17 cellular contexts compared by ENCODE assay signal in genomic region chr12:128267246-128267622, GRCh38. TPM values are rescaled to one million over a fixed set of nuclear protein-coding genes. Genes with fewer than 3 reads are reported as not detected.
A peak's percentile ranks its signal among the peaks of the same experiment; 100 is the strongest.
DNase-seq lines count a peak whose midpoint lies in the region; ATAC-seq and TF ChIP-seq lines count a peak whose summit lies in the region.
"Had no signal": no experiment of that assay in that cellular context is flagged by ENCODE, and none has a peak within 500 bp of the region (broad histone marks: within the 10 kb centered on the region; RNA-seq: fewer than 3 reads in every experiment).

No MANE protein-coding gene starts in this region.

- peak; percentile 16 for DNase-seq in GM13976 (ENCODE audit: low spot score)
- no peak for DNase-seq in astrocyte of the spinal cord (ENCODE audit: low read depth, low spot score)
- no peak for DNase-seq in posterior vena cava (ENCODE audit: low spot score)
- no peak for DNase-seq in GF-D8 (lab: John Stamatoyannopoulos, UW)
- DNase-seq in effector CD4-positive, alpha-beta T cell: no peak
- DNase-seq: activated B cell treated with CpG ODN at 0.5 μM for 24 hours, BE2C, NCI-H1105, NCI-H446, PC-3, thyroid gland had no signal

- intact Hi-C loops in posterior vena cava (cut with DNase I): no loop called here

- H3K4me3 ChIP-seq in astrocyte of the spinal cord (ENCODE audit: low read depth, low read length) (peak overlapping the region; percentile 13), iPS-20b (ENCODE audit: low read length) (peak overlapping the region; percentile 63; the same call in 1 of the 2 replicates), skin epidermis (peak overlapping the region in 4 of 7 experiments; percentile 12 to 38 (median 16))
- H3K4me3 ChIP-seq: GM12878, thyroid gland had no signal

- H3K9me3 ChIP-seq in iPS-20b (ENCODE audit: insufficient read depth, low read depth, low read length): no peaks in the 10 kb centered on the region; the same call in 1 of the 2 replicates
- H3K9me3 ChIP-seq: BE2C, thyroid gland had no signal

- peaks cover 7% of the 10 kb centered on the region; the same call in 1 of the 2 replicates for H3K4me1 ChIP-seq in iPS-20b (ENCODE audit: insufficient read depth, low read length)
- H3K4me1 ChIP-seq: BE2C had no signal

- in situ Hi-C loops in GM13976 (cut with MboI; ENCODE audit: low sequenced_read_pairs, unreplicated experiment) (no loop called here), astrocyte of the spinal cord (cut with HindIII; ENCODE audit: low sequenced_read_pairs) (no loop called here)

- no peak for TF ChIP-seq CTCF in GM13976 (IDR thresholded peaks at IDR 0.05; ENCODE audit: borderline replicate concordance, control extremely low read depth, extremely low read depth, insufficient read depth, missing control alignments)
- TF ChIP-seq CTCF in astrocyte of the spinal cord (IDR thresholded peaks at IDR 0.05; ENCODE audit: low read depth, low read length): no peak

- H3K27me3 ChIP-seq in iPS-20b (ENCODE audit: insufficient read depth, low read length): peaks cover 87% of the 10 kb centered on the region
- H3K27me3 ChIP-seq: BE2C, thyroid gland had no signal

- H3K36me3 ChIP-seq in iPS-20b (ENCODE audit: insufficient read depth, low read depth, low read length): no peaks in the 10 kb centered on the region
- H3K36me3 ChIP-seq: BE2C, thyroid gland had no signal

- H3K9ac ChIP-seq in iPS-20b (ENCODE audit: low read depth, low read length): no peak overlapping the region

- H3K27ac ChIP-seq in iPS-20b (ENCODE audit: low read length): no peak overlapping the region
- peak overlapping the region in 1 of 21 experiments; percentile 5 for H3K27ac ChIP-seq in skin epidermis
- H3K27ac ChIP-seq: thyroid gland had no signal

- no peak for ATAC-seq in HG03095 (IDR thresholded peaks at IDR 0.05; ENCODE audit: unreplicated experiment)
- ATAC-seq: activated naive CD4-positive, alpha-beta T cell treated with anti-CD3 and anti-CD28 coated beads, Interleukin-2, amount 50 U/mL, for 72 hours; GM12878; PC-3 had no signal

RNA-seq across cellular contexts. Expression of gene TMEM132C, which starts 0.3 kb away (rescaled TPM):
- total RNA-seq in posterior vena cava: 1 to 10 TPM; 1.1 to 1.5 TPM
- total RNA-seq: activated B cell treated with CpG ODN at 0.5 μM for 24 hours; activated naive CD4-positive, alpha-beta T cell treated with anti-CD3 and anti-CD28 coated beads, Interleukin-2, amount 50 U/mL, for 72 hours; Daoy; GM12878; PC-3 had no signal

Comparison
In these comparisons a context has a peak if more than half of its experiments do, and no peak if none do; other contexts are left out.
1. H3K4me3 ChIP-seq: peak in every context shown above with its lines; median percentile 63 in iPS-20b; 16 in skin epidermis; 13 in astrocyte of the spinal cord.